20 cellular contexts compared by ENCODE assay signal in genomic region chrX:136034622-136035021, GRCh38.
"Had no signal": no experiment of that assay in that cellular context is flagged by ENCODE, and none has a peak within 500 bp of the region (broad histone marks: within the 10 kb centered on the region; RNA-seq: fewer than 3 reads in every experiment).

No MANE protein-coding gene starts in this region.

- DNase-seq: activated CD4-positive, alpha-beta T cell treated with anti-CD3 and anti-CD28 coated beads for 1 hour; activated CD8-positive, alpha-beta memory T cell treated with anti-CD3 and anti-CD28 coated beads for 24 hours; activated CD8-positive, alpha-beta memory T cell treated with anti-CD3 and anti-CD28 coated beads, Interleukin-2, amount 50 U/mL, for 48 hours; activated effector memory CD4-positive, alpha-beta T cell treated with Interleukin-2 at 50 U/mL for 16 hours; activated naive CD4-positive, alpha-beta T cell treated with anti-CD3 and anti-CD28 coated beads, Interleukin-2, amount 50 U/mL, for 16 hours; activated T-cell treated with anti-CD3 and anti-CD28 coated beads, Interleukin-2, amount 50 U/mL, for 48 hours; effector CD8-positive, alpha-beta T cell; left cardiac atrium; lower lobe of right lung; natural killer cell; pancreas; spleen; stimulated activated CD4-positive, alpha-beta T cell treated with anti-CD3 and anti-CD28 coated beads, Interleukin-4, amount 100 ng/mL, for 4 hours; T-helper 2 cell; trophoblast cell had no signal

- H3K36me3 ChIP-seq: lower lobe of right lung, pancreas had no signal

- H3K9me3 ChIP-seq: lower lobe of right lung, pancreas, spleen had no signal

- H3K4me3 ChIP-seq: hepatocyte, lower lobe of right lung, pancreas, spleen had no signal

- H3K4me1 ChIP-seq: lower lobe of right lung, pancreas, spleen had no signal

- H3K4me2 ChIP-seq: hepatocyte had no signal

- ATAC-seq: esophagus mucosa; left cardiac atrium; lower lobe of right lung; natural killer cell; pancreas; sciatic nerve; stimulated activated memory B cell treated with anti-CD40 and anti-IgM and Interleukin-4, amounts not matched to agents 10 μg/mL and 1 μg/mL and 100 μg/mL, for 72 hours had no signal

- H2AFZ ChIP-seq: hepatocyte had no signal

- H3K79me2 ChIP-seq: hepatocyte had no signal

- H3K27me3 ChIP-seq: hepatocyte, spleen had no signal

- H3K27ac ChIP-seq: hepatocyte, lower lobe of right lung, pancreas, spleen, VCaP had no signal
